In genomic region chr1:90795396-90795795, GRCh38 we compare ENCODE assay signal across 20 cellular contexts.
A peak's percentile ranks its signal among the peaks of the same experiment; 100 is the strongest.
DNase-seq lines count a peak whose midpoint lies in the region; ATAC-seq, FAIRE-seq and TF ChIP-seq lines count a peak whose summit lies in the region.
"Had no signal": no experiment of that assay in that cellular context is flagged by ENCODE, and none has a peak within 500 bp of the region (broad histone marks: within the 10 kb centered on the region; RNA-seq: fewer than 3 reads in every experiment).

No MANE protein-coding gene starts in this region.

- intact Hi-C loops in K562 (cut with micrococcal nuclease): no loop called here

- BruUV-seq in K562 (replicated peaks; lab: Mats Ljungman, UMichigan): no TSS peak

- H3K4me3 ChIP-seq in BLaER1 (no peak overlapping the region), K562 (no peak overlapping the region)
- H3K4me3 ChIP-seq: A549, GM23338 had no signal

- no peak for TF ChIP-seq POLR2A in K562 (conservative IDR thresholded peaks at IDR 0.05)

- FAIRE-seq in K562 (lab: Jason Lieb, UNC): no peak
- FAIRE-seq: A549, G401.6, GM12892, GM19239 had no signal

- H3K4me2 ChIP-seq in BLaER1: peak overlapping the region; percentile 35; the same call in 1 of the 2 replicates
- no peak overlapping the region for H3K4me2 ChIP-seq in K562 (ENCODE audit: insufficient read depth, low read length)
- H3K4me2 ChIP-seq: A549, GM23338 had no signal

- H3K27ac ChIP-seq in BLaER1: no peak overlapping the region
- no peak overlapping the region for H3K27ac ChIP-seq in K562 (ENCODE audit: extremely low read depth, low read depth, low read length)
- H3K27ac ChIP-seq: A549 had no signal

- H3K4me1 ChIP-seq in BLaER1 (peaks cover 16% of the 10 kb centered on the region), K562 (replicated peaks in 1 of 2; ENCODE audit: control insufficient read depth in 2 of 2, insufficient read depth in 2 of 2, low read length in 2 of 2) (peaks cover 0 to 4% of the 10 kb centered on the region in 2 experiments; a peak in 4 of 5 replicates)
- H3K4me1 ChIP-seq: A549 had no signal

- CTCF ChIA-PET in K562 (lab: Yijun Ruan, JAX; ENCODE audit: low intra/inter-chr PET ratio): no interaction called here

- H3K27me3 ChIP-seq in BLaER1 (no peaks in the 10 kb centered on the region), K562 (ENCODE audit: control insufficient read depth in 2 of 2, insufficient read depth in 2 of 2, low read length in 2 of 2) (no peaks in the 10 kb centered on the region)

- WGBS in K562 (ENCODE audit: insufficient coverage, low coverage, missing lambda C conversion rate): 44% methylated on average over 2 of the region's 2 CpGs

- no peak for TF ChIP-seq RAD21 in K562 (CRISPR knock-in tag; conservative IDR thresholded peaks at IDR 0.05 in 1 of 2, IDR thresholded peaks at IDR 0.05 in 1 of 2)

- no peaks in the 10 kb centered on the region for H3K79me2 ChIP-seq in K562 (ENCODE audit: control insufficient read depth, insufficient read depth, low read length)

- no peak overlapping the region for H3K27ac Mint-ChIP-seq in osteocyte (ENCODE audit: unreplicated experiment)
- H3K27ac Mint-ChIP-seq: CD4-positive, alpha-beta memory T cell; GM23338; H9 had no signal

- TF ChIP-seq EP300 in K562 (IDR thresholded peaks at IDR 0.05; ENCODE audit: low read length): no peak

- H3K9ac ChIP-seq in BLaER1 (no peak overlapping the region), K562 (ENCODE audit: insufficient read depth in 1 of 2, low read depth in 2 of 2, low read length in 2 of 2) (no peak overlapping the region)

- H3K4me3 Mint-ChIP-seq in osteocyte (ENCODE audit: unreplicated experiment): no peak overlapping the region
- H3K4me3 Mint-ChIP-seq: CD4-positive, alpha-beta memory T cell; GM23338; H9 had no signal

- peak overlapping the region; percentile 26; the same call in 1 of the 2 replicates for H2AFZ ChIP-seq in K562 (ENCODE audit: low read depth, low read length)

- H3K9me3 Mint-ChIP-seq in osteocyte (ENCODE audit: unreplicated experiment): no peaks in the 10 kb centered on the region
- H3K9me3 Mint-ChIP-seq: GM23338 had no signal

- ATAC-seq in K562 (no peak), GM19395 (IDR thresholded peaks at IDR 0.05; ENCODE audit: unreplicated experiment) (no peak)
- ATAC-seq: A549, GM23338, HCT116 had no signal

- no peaks in the 10 kb centered on the region for H3K9me1 ChIP-seq in K562 (ENCODE audit: control insufficient read depth, insufficient read depth, low read length)

- in situ Hi-C loops in K562 (cut with MboI): no loop called here

- POLR2A ChIA-PET in K562 (lab: Yijun Ruan, JAX): interaction anchor here (0.6 to 1.0 kb wide), 3 partner anchors 12 to 16 kb away, joined by 3 to 4 read pairs (median 3); no protein-coding TSS in a partner anchor

- H3K36me3 ChIP-seq in BLaER1 (no peaks in the 10 kb centered on the region), K562 (ENCODE audit: control insufficient read depth, insufficient read depth, low read length) (no peaks in the 10 kb centered on the region)

- H3K27me3 Mint-ChIP-seq in osteocyte (ENCODE audit: unreplicated experiment): no peaks in the 10 kb centered on the region

- H3K9me3 ChIP-seq in BLaER1: no peaks in the 10 kb centered on the region
- H3K9me3 ChIP-seq in K562 (replicated peaks; ENCODE audit: control insufficient read depth, insufficient read depth, low read depth, low read length): no peaks in the 10 kb centered on the region
- H3K9me3 ChIP-seq: A549 had no signal

- H3K36me3 Mint-ChIP-seq in osteocyte (ENCODE audit: unreplicated experiment): no peaks in the 10 kb centered on the region
- H3K36me3 Mint-ChIP-seq: CD4-positive, alpha-beta memory T cell had no signal

- H4K20me1 ChIP-seq in BLaER1 (no peaks in the 10 kb centered on the region), K562 (replicated peaks; ENCODE audit: control insufficient read depth, insufficient read depth, low read length) (no peaks in the 10 kb centered on the region)

- H3K4me1 Mint-ChIP-seq in osteocyte (ENCODE audit: unreplicated experiment): no peaks in the 10 kb centered on the region
- H3K4me1 Mint-ChIP-seq: CD4-positive, alpha-beta memory T cell had no signal

- DNase-seq in NCI-H82 treated with DMSO at 0.1 percent for 48 hours (lab: John Stamatoyannopoulos, UW; ENCODE audit: unreplicated experiment) (peak; percentile 77), K562 (ENCODE audit: extremely low read depth in 1 of 4, low spot score in 3 of 4) (no peak), osteocyte (ENCODE audit: extremely low spot score, unreplicated experiment) (peak; percentile 1), DMS 273 (lab: John Stamatoyannopoulos, UW; ENCODE audit: unreplicated experiment) (no peak)
- no peak for DNase-seq in activated naive CD4-positive, alpha-beta T cell treated with Interleukin-2 at 50 U/mL for 16 hours
- DNase-seq: 8988T; Calu3; CD4-positive, alpha-beta memory T cell; COR-L47; DMS153; DND-41; H9 had no signal

- no peak for TF ChIP-seq CTCF in K562 (IDR thresholded peaks at IDR 0.05 in 2 of 3, conservative IDR thresholded peaks at IDR 0.05 in 1 of 3; ENCODE audit: insufficient read depth in 2 of 3, low read depth in 1 of 3, low read length in 3 of 3)
- no peak for TF ChIP-seq CTCF in osteocyte (IDR thresholded peaks at IDR 0.05)

TF ChIP-seq in K562, 482 proteins besides CTCF, POLR2A, EP300 and RAD21:
- TF ChIP-seq XRCC5 (IDR thresholded peaks at IDR 0.05; ENCODE audit: low read depth, low read length): no peak
- TF ChIP-seq CSDE1 (IDR thresholded peaks at IDR 0.05): no peak
- TF ChIP-seq PTRF (tag; IDR thresholded peaks at IDR 0.05): no peak
- no peak for TF ChIP-seq PCBP2 (IDR thresholded peaks at IDR 0.05; ENCODE audit: low read depth, low read length, poor library complexity, severe bottlenecking)
- TF ChIP-seq PKNOX1 (IDR thresholded peaks at IDR 0.05): no peak
- TF ChIP-seq ADNP (tag; IDR thresholded peaks at IDR 0.05): no peak
- TF ChIP-seq TGIF2 (CRISPR knock-in tag; IDR thresholded peaks at IDR 0.05): no peak
- TF ChIP-seq, protein P1, sequence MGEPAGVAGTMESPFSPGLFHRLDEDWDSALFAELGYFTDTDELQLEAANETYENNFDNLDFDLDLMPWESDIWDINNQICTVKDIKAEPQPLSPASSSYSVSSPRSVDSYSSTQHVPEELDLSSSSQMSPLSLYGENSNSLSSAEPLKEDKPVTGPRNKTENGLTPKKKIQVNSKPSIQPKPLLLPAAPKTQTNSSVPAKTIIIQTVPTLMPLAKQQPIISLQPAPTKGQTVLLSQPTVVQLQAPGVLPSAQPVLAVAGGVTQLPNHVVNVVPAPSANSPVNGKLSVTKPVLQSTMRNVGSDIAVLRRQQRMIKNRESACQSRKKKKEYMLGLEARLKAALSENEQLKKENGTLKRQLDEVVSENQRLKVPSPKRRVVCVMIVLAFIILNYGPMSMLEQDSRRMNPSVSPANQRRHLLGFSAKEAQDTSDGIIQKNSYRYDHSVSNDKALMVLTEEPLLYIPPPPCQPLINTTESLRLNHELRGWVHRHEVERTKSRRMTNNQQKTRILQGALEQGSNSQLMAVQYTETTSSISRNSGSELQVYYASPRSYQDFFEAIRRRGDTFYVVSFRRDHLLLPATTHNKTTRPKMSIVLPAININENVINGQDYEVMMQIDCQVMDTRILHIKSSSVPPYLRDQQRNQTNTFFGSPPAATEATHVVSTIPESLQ (CRISPR knock-in tag; IDR thresholded peaks at IDR 0.05): no peak
- TF ChIP-seq IRF1 (CRISPR knock-in tag; IDR thresholded peaks at IDR 0.05; ENCODE audit: borderline replicate concordance): no peak
- TF ChIP-seq ZSCAN29 (IDR thresholded peaks at IDR 0.05): no peak
- TF ChIP-seq ZNF764 (CRISPR knock-in tag; IDR thresholded peaks at IDR 0.05; ENCODE audit: low read depth): no peak
- TF ChIP-seq, protein P2, sequence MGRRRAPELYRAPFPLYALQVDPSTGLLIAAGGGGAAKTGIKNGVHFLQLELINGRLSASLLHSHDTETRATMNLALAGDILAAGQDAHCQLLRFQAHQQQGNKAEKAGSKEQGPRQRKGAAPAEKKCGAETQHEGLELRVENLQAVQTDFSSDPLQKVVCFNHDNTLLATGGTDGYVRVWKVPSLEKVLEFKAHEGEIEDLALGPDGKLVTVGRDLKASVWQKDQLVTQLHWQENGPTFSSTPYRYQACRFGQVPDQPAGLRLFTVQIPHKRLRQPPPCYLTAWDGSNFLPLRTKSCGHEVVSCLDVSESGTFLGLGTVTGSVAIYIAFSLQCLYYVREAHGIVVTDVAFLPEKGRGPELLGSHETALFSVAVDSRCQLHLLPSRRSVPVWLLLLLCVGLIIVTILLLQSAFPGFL (CRISPR knock-in tag; IDR thresholded peaks at IDR 0.05): no peak
- TF ChIP-seq USF2 (CRISPR knock-in tag; IDR thresholded peaks at IDR 0.05): no peak

Comparison
In these comparisons a context has a peak if more than half of its experiments do, and no peak if none do; other contexts are left out.
1. DNase-seq: peak in NCI-H82 treated with DMSO at 0.1 percent for 48 hours (single experiment) and osteocyte (single experiment); none in K562 (0 of 4), activated naive CD4-positive, alpha-beta T cell treated with Interleukin-2 at 50 U/mL for 16 hours (single experiment) and DMS 273 (single experiment).